In the genomic region with DNA sequence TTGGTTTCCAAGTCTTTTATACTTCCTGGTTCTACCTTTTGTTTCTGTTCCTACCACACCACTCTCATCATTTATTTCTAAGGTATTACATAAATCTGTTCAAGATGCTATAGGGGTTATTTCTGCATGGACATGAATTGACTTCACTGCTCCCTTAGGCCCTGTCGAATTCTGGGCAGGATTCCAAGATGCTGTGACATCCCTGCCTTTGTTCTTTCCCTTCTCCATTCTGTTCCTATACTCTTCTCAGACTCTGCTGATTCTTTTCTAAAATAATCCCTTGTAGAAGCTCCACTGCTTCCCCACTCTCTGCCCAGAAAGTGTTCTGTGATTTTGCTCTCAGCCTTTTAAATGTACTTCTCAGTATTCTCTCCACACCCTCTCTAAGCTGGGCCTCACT, we compare ENCODE assay signal across 2 cellular contexts.
TF ChIP-seq lines count a peak whose summit lies in the region.

No MANE protein-coding gene starts in this region.

TF ChIP-seq in SK-N-SH, 30 proteins besides CTCF, POLR2A, EP300 and RAD21 (continued from another document):
- TF ChIP-seq, protein P1, sequence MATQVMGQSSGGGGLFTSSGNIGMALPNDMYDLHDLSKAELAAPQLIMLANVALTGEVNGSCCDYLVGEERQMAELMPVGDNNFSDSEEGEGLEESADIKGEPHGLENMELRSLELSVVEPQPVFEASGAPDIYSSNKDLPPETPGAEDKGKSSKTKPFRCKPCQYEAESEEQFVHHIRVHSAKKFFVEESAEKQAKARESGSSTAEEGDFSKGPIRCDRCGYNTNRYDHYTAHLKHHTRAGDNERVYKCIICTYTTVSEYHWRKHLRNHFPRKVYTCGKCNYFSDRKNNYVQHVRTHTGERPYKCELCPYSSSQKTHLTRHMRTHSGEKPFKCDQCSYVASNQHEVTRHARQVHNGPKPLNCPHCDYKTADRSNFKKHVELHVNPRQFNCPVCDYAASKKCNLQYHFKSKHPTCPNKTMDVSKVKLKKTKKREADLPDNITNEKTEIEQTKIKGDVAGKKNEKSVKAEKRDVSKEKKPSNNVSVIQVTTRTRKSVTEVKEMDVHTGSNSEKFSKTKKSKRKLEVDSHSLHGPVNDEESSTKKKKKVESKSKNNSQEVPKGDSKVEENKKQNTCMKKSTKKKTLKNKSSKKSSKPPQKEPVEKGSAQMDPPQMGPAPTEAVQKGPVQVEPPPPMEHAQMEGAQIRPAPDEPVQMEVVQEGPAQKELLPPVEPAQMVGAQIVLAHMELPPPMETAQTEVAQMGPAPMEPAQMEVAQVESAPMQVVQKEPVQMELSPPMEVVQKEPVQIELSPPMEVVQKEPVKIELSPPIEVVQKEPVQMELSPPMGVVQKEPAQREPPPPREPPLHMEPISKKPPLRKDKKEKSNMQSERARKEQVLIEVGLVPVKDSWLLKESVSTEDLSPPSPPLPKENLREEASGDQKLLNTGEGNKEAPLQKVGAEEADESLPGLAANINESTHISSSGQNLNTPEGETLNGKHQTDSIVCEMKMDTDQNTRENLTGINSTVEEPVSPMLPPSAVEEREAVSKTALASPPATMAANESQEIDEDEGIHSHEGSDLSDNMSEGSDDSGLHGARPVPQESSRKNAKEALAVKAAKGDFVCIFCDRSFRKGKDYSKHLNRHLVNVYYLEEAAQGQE (IDR thresholded peaks at IDR 0.05; ENCODE audit: low read depth, low read length): no peak
- TF ChIP-seq FOXJ3 (CRISPR knock-in tag; IDR thresholded peaks at IDR 0.05) (no peak), JUND (IDR thresholded peaks at IDR 0.05) (no peak), GABPA (IDR thresholded peaks at IDR 0.05; ENCODE audit: low read depth) (no peak), FOXM1 (IDR thresholded peaks at IDR 0.05; ENCODE audit: low read depth) (no peak), TEAD4 (IDR thresholded peaks at IDR 0.05; ENCODE audit: borderline replicate concordance, insufficient read depth) (no peak)
- TF ChIP-seq, protein P2, sequence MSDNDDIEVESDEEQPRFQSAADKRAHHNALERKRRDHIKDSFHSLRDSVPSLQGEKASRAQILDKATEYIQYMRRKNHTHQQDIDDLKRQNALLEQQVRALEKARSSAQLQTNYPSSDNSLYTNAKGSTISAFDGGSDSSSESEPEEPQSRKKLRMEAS (IDR thresholded peaks at IDR 0.05; ENCODE audit: low read depth): no peak
- TF ChIP-seq, protein P3, sequence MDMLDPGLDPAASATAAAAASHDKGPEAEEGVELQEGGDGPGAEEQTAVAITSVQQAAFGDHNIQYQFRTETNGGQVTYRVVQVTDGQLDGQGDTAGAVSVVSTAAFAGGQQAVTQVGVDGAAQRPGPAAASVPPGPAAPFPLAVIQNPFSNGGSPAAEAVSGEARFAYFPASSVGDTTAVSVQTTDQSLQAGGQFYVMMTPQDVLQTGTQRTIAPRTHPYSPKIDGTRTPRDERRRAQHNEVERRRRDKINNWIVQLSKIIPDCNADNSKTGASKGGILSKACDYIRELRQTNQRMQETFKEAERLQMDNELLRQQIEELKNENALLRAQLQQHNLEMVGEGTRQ (IDR thresholded peaks at IDR 0.05; ENCODE audit: borderline replicate concordance, low read depth, low read length): no peak
- TF ChIP-seq, protein P4, sequence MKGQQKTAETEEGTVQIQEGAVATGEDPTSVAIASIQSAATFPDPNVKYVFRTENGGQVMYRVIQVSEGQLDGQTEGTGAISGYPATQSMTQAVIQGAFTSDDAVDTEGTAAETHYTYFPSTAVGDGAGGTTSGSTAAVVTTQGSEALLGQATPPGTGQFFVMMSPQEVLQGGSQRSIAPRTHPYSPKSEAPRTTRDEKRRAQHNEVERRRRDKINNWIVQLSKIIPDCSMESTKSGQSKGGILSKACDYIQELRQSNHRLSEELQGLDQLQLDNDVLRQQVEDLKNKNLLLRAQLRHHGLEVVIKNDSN (IDR thresholded peaks at IDR 0.05; ENCODE audit: borderline replicate concordance, low read depth): no peak

TF ChIP-seq in SK-N-SH treated with all-trans-retinoic acid at 6 μM for 48 hours, 23 proteins besides CTCF, POLR2A, EP300 and RAD21 (continued from another document):
- no peak for TF ChIP-seq ARNTL (CRISPR knock-in tag; IDR thresholded peaks at IDR 0.05; ENCODE audit: borderline replicate concordance, low read depth)
- TF ChIP-seq ZFP30 (CRISPR knock-in tag; IDR thresholded peaks at IDR 0.05): no peak
- TF ChIP-seq ZFP3 (CRISPR knock-in tag; IDR thresholded peaks at IDR 0.05): no peak
- TF ChIP-seq, protein P5, sequence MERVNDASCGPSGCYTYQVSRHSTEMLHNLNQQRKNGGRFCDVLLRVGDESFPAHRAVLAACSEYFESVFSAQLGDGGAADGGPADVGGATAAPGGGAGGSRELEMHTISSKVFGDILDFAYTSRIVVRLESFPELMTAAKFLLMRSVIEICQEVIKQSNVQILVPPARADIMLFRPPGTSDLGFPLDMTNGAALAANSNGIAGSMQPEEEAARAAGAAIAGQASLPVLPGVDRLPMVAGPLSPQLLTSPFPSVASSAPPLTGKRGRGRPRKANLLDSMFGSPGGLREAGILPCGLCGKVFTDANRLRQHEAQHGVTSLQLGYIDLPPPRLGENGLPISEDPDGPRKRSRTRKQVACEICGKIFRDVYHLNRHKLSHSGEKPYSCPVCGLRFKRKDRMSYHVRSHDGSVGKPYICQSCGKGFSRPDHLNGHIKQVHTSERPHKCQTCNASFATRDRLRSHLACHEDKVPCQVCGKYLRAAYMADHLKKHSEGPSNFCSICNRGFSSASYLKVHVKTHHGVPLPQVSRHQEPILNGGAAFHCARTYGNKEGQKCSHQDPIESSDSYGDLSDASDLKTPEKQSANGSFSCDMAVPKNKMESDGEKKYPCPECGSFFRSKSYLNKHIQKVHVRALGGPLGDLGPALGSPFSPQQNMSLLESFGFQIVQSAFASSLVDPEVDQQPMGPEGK (CRISPR knock-in tag; IDR thresholded peaks at IDR 0.05; ENCODE audit: borderline replicate concordance): no peak
- TF ChIP-seq ZNF565 (CRISPR knock-in tag; conservative IDR thresholded peaks at IDR 0.05; ENCODE audit: low read depth): no peak
- TF ChIP-seq, protein P6, sequence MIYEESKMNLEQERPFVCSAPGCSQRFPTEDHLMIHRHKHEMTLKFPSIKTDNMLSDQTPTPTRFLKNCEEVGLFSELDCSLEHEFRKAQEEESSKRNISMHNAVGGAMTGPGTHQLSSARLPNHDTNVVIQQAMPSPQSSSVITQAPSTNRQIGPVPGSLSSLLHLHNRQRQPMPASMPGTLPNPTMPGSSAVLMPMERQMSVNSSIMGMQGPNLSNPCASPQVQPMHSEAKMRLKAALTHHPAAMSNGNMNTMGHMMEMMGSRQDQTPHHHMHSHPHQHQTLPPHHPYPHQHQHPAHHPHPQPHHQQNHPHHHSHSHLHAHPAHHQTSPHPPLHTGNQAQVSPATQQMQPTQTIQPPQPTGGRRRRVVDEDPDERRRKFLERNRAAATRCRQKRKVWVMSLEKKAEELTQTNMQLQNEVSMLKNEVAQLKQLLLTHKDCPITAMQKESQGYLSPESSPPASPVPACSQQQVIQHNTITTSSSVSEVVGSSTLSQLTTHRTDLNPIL (CRISPR knock-in tag; IDR thresholded peaks at IDR 0.05; ENCODE audit: low read depth): no peak
- TF ChIP-seq ZC3H10 (CRISPR knock-in tag; IDR thresholded peaks at IDR 0.05): no peak
- TF ChIP-seq TCF4 (CRISPR knock-in tag; IDR thresholded peaks at IDR 0.05; ENCODE audit: borderline replicate concordance): no peak
- no peak for TF ChIP-seq SNAI2 (CRISPR knock-in tag; IDR thresholded peaks at IDR 0.05)
- TF ChIP-seq, protein P7, sequence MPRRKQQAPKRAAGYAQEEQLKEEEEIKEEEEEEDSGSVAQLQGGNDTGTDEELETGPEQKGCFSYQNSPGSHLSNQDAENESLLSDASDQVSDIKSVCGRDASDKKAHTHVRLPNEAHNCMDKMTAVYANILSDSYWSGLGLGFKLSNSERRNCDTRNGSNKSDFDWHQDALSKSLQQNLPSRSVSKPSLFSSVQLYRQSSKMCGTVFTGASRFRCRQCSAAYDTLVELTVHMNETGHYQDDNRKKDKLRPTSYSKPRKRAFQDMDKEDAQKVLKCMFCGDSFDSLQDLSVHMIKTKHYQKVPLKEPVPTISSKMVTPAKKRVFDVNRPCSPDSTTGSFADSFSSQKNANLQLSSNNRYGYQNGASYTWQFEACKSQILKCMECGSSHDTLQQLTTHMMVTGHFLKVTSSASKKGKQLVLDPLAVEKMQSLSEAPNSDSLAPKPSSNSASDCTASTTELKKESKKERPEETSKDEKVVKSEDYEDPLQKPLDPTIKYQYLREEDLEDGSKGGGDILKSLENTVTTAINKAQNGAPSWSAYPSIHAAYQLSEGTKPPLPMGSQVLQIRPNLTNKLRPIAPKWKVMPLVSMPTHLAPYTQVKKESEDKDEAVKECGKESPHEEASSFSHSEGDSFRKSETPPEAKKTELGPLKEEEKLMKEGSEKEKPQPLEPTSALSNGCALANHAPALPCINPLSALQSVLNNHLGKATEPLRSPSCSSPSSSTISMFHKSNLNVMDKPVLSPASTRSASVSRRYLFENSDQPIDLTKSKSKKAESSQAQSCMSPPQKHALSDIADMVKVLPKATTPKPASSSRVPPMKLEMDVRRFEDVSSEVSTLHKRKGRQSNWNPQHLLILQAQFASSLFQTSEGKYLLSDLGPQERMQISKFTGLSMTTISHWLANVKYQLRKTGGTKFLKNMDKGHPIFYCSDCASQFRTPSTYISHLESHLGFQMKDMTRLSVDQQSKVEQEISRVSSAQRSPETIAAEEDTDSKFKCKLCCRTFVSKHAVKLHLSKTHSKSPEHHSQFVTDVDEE (CRISPR knock-in tag; IDR thresholded peaks at IDR 0.05): no peak
- no peak for TF ChIP-seq ESRRG (CRISPR knock-in tag; IDR thresholded peaks at IDR 0.05)
- TF ChIP-seq ZNF8 (CRISPR knock-in tag; IDR thresholded peaks at IDR 0.05): no peak
- TF ChIP-seq RARB (CRISPR knock-in tag; IDR thresholded peaks at IDR 0.05): no peak
TF ChIP-seq in SK-N-SH treated with all-trans-retinoic acid at 6 μM for 48 hours: peak in this region for 0.
